Comparison of ENCODE assay signal across 25 cellular contexts in the genomic region with DNA sequence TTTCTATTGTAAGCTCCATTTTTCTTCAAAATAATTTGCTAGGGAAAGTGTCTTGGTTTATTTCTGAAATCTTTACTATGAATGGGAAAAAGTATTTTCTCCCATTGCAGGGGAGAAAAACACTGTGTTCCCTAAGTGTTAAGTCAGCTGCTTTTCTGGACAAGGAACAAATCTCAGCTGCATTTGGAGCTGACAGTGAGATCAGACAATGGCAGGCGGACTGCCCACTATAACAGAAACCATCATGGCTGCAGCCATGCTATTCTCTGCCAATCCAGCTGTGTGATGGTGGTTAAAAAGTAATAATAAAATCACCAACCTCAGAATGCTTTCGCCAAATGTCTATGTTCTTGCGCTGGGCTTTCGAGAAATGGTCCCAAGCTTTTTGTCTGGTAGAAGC.
"Had no signal": no experiment of that assay in that cellular context is flagged by ENCODE, and none has a peak within 500 bp of the region (broad histone marks: within the 10 kb centered on the region; RNA-seq: fewer than 3 reads in every experiment).

No MANE protein-coding gene starts in this region.

- H3K4me1 ChIP-seq: lower lobe of right lung, spleen, suprapubic skin, uterus had no signal

- H3K27ac ChIP-seq: body of pancreas, cardiac muscle cell, lower lobe of right lung, ovary, spleen, suprapubic skin, uterus, VCaP had no signal

- H3K4me3 Mint-ChIP-seq: activated CD4-positive, alpha-beta memory T cell treated with anti-CD3 and anti-CD28 coated beads, Interleukin-2, amount 10 ng/mL, durations not matched to agents 7 days and 5 days; activated CD4-positive, alpha-beta T cell treated with anti-CD3 and anti-CD28 coated beads, Interleukin-2, amount 10 ng/mL, durations not matched to agents 24 days and 14 days; activated naive CD4-positive, alpha-beta T cell treated with anti-CD3 and anti-CD28 coated beads, Interleukin-2, amount 10 ng/mL, durations not matched to agents 7 days and 5 days; activated naive CD8-positive, alpha-beta T cell treated with anti-CD3 and anti-CD28 coated beads, Interleukin-2, amount 50 U/mL, for 24 hours; effector memory CD8-positive, alpha-beta T cell; natural killer cell; stimulated activated naive CD8-positive, alpha-beta T cell treated with anti-CD3 and anti-CD28 coated beads, Interleukin-15, Interleukin-2, amounts not matched to agents 100 ng/mL and 50 ng/mL, for 24 hours had no signal

- H3K9me3 ChIP-seq: body of pancreas, lower lobe of right lung, ovary, spleen, suprapubic skin, uterus had no signal

- ATAC-seq: activated CD4-positive, CD25-positive, alpha-beta regulatory T cell treated with anti-CD3 and anti-CD28 coated beads, Interleukin-2, amount 50 U/mL, for 24 hours; activated naive CD8-positive, alpha-beta T cell treated with anti-CD3 and anti-CD28 coated beads, Interleukin-2, amount 50 U/mL, for 24 hours; body of pancreas; effector memory CD8-positive, alpha-beta T cell; esophagus mucosa; left colon; lower lobe of right lung; natural killer cell; SK-N-SH treated with all-trans-retinoic acid at 6 μM for 48 hours had no signal

- H3K4me1 Mint-ChIP-seq: activated CD4-positive, alpha-beta memory T cell treated with anti-CD3 and anti-CD28 coated beads, Interleukin-2, amount 10 ng/mL, durations not matched to agents 7 days and 5 days; activated CD4-positive, alpha-beta T cell treated with anti-CD3 and anti-CD28 coated beads, Interleukin-2, amount 10 ng/mL, durations not matched to agents 24 days and 14 days; activated naive CD4-positive, alpha-beta T cell treated with anti-CD3 and anti-CD28 coated beads, Interleukin-2, amount 10 ng/mL, durations not matched to agents 7 days and 5 days; activated naive CD8-positive, alpha-beta T cell treated with anti-CD3 and anti-CD28 coated beads, Interleukin-2, amount 50 U/mL, for 24 hours; natural killer cell had no signal

- H3K9me3 Mint-ChIP-seq: activated CD4-positive, alpha-beta memory T cell treated with anti-CD3 and anti-CD28 coated beads, Interleukin-2, amount 10 ng/mL, durations not matched to agents 7 days and 5 days; activated CD4-positive, alpha-beta T cell treated with anti-CD3 and anti-CD28 coated beads, Interleukin-2, amount 10 ng/mL, durations not matched to agents 24 days and 14 days; activated naive CD4-positive, alpha-beta T cell treated with anti-CD3 and anti-CD28 coated beads, Interleukin-2, amount 10 ng/mL, durations not matched to agents 7 days and 5 days; activated naive CD8-positive, alpha-beta T cell treated with anti-CD3 and anti-CD28 coated beads, Interleukin-2, amount 50 U/mL, for 24 hours; effector memory CD8-positive, alpha-beta T cell; natural killer cell; stimulated activated naive CD8-positive, alpha-beta T cell treated with anti-CD3 and anti-CD28 coated beads, Interleukin-15, Interleukin-2, amounts not matched to agents 100 ng/mL and 50 ng/mL, for 24 hours had no signal

- H3K36me3 ChIP-seq: cardiac muscle cell, lower lobe of right lung, ovary, spleen, suprapubic skin, uterus had no signal

- H3K27me3 ChIP-seq: body of pancreas, cardiac muscle cell, ovary, spleen, suprapubic skin, uterus had no signal

- H3K4me3 ChIP-seq: body of pancreas, cardiac muscle cell, lower lobe of right lung, ovary, spleen, suprapubic skin, uterus had no signal

- DNase-seq: activated CD4-positive, alpha-beta memory T cell treated with anti-CD3 and anti-CD28 coated beads, Interleukin-2, amount 10 ng/mL, durations not matched to agents 7 days and 5 days; activated CD4-positive, alpha-beta T cell treated with anti-CD3 and anti-CD28 coated beads, Interleukin-2, amount 10 ng/mL, durations not matched to agents 24 days and 14 days; activated effector memory CD4-positive, alpha-beta T cell treated with anti-CD3 and anti-CD28 coated beads, Interleukin-2, amount 50 U/mL, for 16 hours; activated naive CD4-positive, alpha-beta T cell treated with anti-CD3 and anti-CD28 coated beads, Interleukin-2, amount 10 ng/mL, durations not matched to agents 7 days and 5 days; activated naive CD8-positive, alpha-beta T cell treated with anti-CD3 and anti-CD28 coated beads, Interleukin-2, amount 50 U/mL, for 24 hours; activated T-cell treated with anti-CD3 and anti-CD28 coated beads for 4 hours; body of pancreas; effector memory CD8-positive, alpha-beta T cell; foreskin melanocyte; islet precursor cell; left colon; lower lobe of right lung; natural killer cell; ovary; spleen; stimulated activated CD4-positive, alpha-beta T cell treated with anti-CD3 and anti-CD28 coated beads, Interleukin-4, amount 100 ng/mL, for 1 hour; trophoblast cell; uterus had no signal

- H3K36me3 Mint-ChIP-seq: activated naive CD4-positive, alpha-beta T cell treated with anti-CD3 and anti-CD28 coated beads, Interleukin-2, amount 10 ng/mL, durations not matched to agents 7 days and 5 days; natural killer cell had no signal

- H3K27ac Mint-ChIP-seq: activated CD4-positive, alpha-beta memory T cell treated with anti-CD3 and anti-CD28 coated beads, Interleukin-2, amount 10 ng/mL, durations not matched to agents 7 days and 5 days; activated CD4-positive, alpha-beta T cell treated with anti-CD3 and anti-CD28 coated beads, Interleukin-2, amount 10 ng/mL, durations not matched to agents 24 days and 14 days; activated naive CD4-positive, alpha-beta T cell treated with anti-CD3 and anti-CD28 coated beads, Interleukin-2, amount 10 ng/mL, durations not matched to agents 7 days and 5 days; activated naive CD8-positive, alpha-beta T cell treated with anti-CD3 and anti-CD28 coated beads, Interleukin-2, amount 50 U/mL, for 24 hours; effector memory CD8-positive, alpha-beta T cell; natural killer cell; stimulated activated naive CD8-positive, alpha-beta T cell treated with anti-CD3 and anti-CD28 coated beads, Interleukin-15, Interleukin-2, amounts not matched to agents 100 ng/mL and 50 ng/mL, for 24 hours had no signal
